Comparison of ENCODE assay signal across 9 cellular contexts in the genomic region with DNA sequence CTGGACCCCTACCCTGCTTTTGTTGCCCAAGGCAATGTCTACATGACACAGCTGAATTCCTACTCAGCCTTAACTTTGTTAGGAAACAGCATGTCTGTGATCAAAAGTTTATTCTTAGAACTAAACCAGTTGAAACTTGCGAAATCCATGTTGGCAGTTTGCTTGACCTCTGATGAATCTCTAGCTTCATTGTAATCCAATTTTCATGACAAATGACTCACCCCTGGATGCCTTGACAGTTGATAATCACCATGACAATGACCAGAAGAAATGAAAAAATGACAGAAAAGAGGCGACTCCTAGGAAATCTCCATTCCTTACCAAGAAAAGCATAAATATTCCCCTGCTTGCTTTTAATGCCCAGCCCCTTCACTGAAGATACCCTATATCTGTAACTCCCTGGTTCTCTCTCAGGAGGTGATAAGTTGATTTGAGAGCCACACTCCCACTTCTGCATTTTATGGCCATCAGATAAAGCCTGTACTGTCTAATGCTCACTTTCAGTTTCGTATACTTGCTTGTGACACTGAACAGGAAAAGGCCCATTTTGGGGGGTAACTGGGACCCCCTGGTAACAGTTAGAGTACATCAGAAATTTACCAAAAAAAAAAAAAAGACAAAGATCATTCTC.
DNase-seq lines count a peak whose midpoint lies in the region; ATAC-seq and TF ChIP-seq lines count a peak whose summit lies in the region.
"Had no signal": no experiment of that assay in that cellular context is flagged by ENCODE, and none has a peak within 500 bp of the region (broad histone marks: within the 10 kb centered on the region; RNA-seq: fewer than 3 reads in every experiment).

No MANE protein-coding gene starts in this region.

- H3K9me3 ChIP-seq in adrenal gland (replicated peaks in 1 of 3) = no peaks in the 10 kb centered on the region
- H3K9me3 ChIP-seq in neural progenitor cell (ENCODE audit: low read depth) = no peaks in the 10 kb centered on the region
- no peaks in the 10 kb centered on the region for H3K9me3 ChIP-seq in vagina

- no peaks in the 10 kb centered on the region for H3K36me3 Mint-ChIP-seq in neural progenitor cell

- no peak overlapping the region for H3K9ac ChIP-seq in neural progenitor cell

- no peak for TF ChIP-seq CTCF in adrenal gland (IDR thresholded peaks at IDR 0.05)
- no peak for TF ChIP-seq CTCF in neural progenitor cell (IDR thresholded peaks at IDR 0.05)
- no peak for TF ChIP-seq CTCF in vagina (IDR thresholded peaks at IDR 0.05)

- intact Hi-C loops in adrenal gland (cut with DNase I) (no loop called here), vagina (cut with DNase I) (no loop called here)

- peak overlapping the region; percentile 53 for H3K27ac Mint-ChIP-seq in neural progenitor cell

- H3K27me3 Mint-ChIP-seq in neural progenitor cell (ENCODE audit: insufficient read depth, low read depth) = peaks cover 2% of the 10 kb centered on the region

- H3K4me1 Mint-ChIP-seq in neural progenitor cell = peaks cover 32% of the 10 kb centered on the region

- no peaks in the 10 kb centered on the region for H3K36me3 ChIP-seq in adrenal gland (replicated peaks in 1 of 2)
- no peaks in the 10 kb centered on the region for H3K36me3 ChIP-seq in neural progenitor cell
- H3K36me3 ChIP-seq in vagina = no peaks in the 10 kb centered on the region

- H3K27ac ChIP-seq in adrenal gland (peak overlapping the region in 3 of 5 donors; percentile 62 to 87 (median 74)), neural progenitor cell (no peak overlapping the region), vagina (no peak overlapping the region)

- H3K4me1 ChIP-seq in adrenal gland (replicated peaks in 1 of 2) = peaks cover 10 to 16% of the 10 kb centered on the region in 2 donors
- H3K4me1 ChIP-seq in neural progenitor cell = peaks cover 24% of the 10 kb centered on the region
- peaks cover 6% of the 10 kb centered on the region for H3K4me1 ChIP-seq in vagina

- no peaks in the 10 kb centered on the region for H3K27me3 ChIP-seq in adrenal gland
- no peaks in the 10 kb centered on the region for H3K27me3 ChIP-seq in neural progenitor cell
- no peaks in the 10 kb centered on the region for H3K27me3 ChIP-seq in vagina

- peaks cover 6% of the 10 kb centered on the region for H3K9me3 Mint-ChIP-seq in neural progenitor cell

- no peaks in the 10 kb centered on the region for H3K79me2 ChIP-seq in neural progenitor cell (ENCODE audit: low read depth)

- H3K4me3 ChIP-seq in adrenal gland (no peak overlapping the region), neural progenitor cell (no peak overlapping the region), vagina (no peak overlapping the region)

- DNase-seq in adrenal gland = peak; percentile 34 to 87 (median 76)
- peak; percentile 66 for DNase-seq in neural progenitor cell (ENCODE audit: low spot score)
- DNase-seq in DMS53 (lab: John Stamatoyannopoulos, UW) = no peak
- DNase-seq in vagina (ENCODE audit: extremely low spot score in 2 of 2) = no peak
- no peak for DNase-seq in NCI-H345 treated with DMSO at 0.1 percent for 48 hours (lab: John Stamatoyannopoulos, UW; ENCODE audit: unreplicated experiment)
- DNase-seq in stimulated activated naive CD4-positive, alpha-beta T cell (lab: John Stamatoyannopoulos, UW) = no peak

- peak overlapping the region; percentile 10 for H3K4me3 Mint-ChIP-seq in neural progenitor cell

- H3K4me2 ChIP-seq in neural progenitor cell = peak overlapping the region; percentile 49

- H4K20me1 ChIP-seq in neural progenitor cell (ENCODE audit: low read depth) = no peaks in the 10 kb centered on the region

- ATAC-seq in GM19467 (IDR thresholded peaks at IDR 0.05; ENCODE audit: unreplicated experiment) = peak; percentile 65
- ATAC-seq in HG03521 (IDR thresholded peaks at IDR 0.05; ENCODE audit: unreplicated experiment) = peak; percentile 71
- ATAC-seq: Panc1 had no signal

- peaks cover 17% of the 10 kb centered on the region for H3F3A ChIP-seq in neural progenitor cell (ENCODE audit: low read depth)

- no peak for TF ChIP-seq POLR2A in adrenal gland (IDR thresholded peaks at IDR 0.05)
- TF ChIP-seq POLR2A in vagina (IDR thresholded peaks at IDR 0.05) = no peak

- 17 to 22% (median 19%) methylated on average over 3 of the region's 3 CpGs for WGBS in adrenal gland, 4 donors

- H2AFZ ChIP-seq in neural progenitor cell (replicated peaks) = no peak overlapping the region

Comparison
In these comparisons a context has a peak if more than half of its experiments do, and no peak if none do; other contexts are left out.
1. DNase-seq: peak in adrenal gland (7 of 7) and neural progenitor cell (single experiment); none in DMS53 (single experiment), vagina (0 of 2), NCI-H345 treated with DMSO at 0.1 percent for 48 hours (single experiment) and stimulated activated naive CD4-positive, alpha-beta T cell (0 of 6).
2. H3K27ac ChIP-seq: peak in adrenal gland (3 of 5); none in neural progenitor cell (single experiment) and vagina (single experiment).